In the genomic region with DNA sequence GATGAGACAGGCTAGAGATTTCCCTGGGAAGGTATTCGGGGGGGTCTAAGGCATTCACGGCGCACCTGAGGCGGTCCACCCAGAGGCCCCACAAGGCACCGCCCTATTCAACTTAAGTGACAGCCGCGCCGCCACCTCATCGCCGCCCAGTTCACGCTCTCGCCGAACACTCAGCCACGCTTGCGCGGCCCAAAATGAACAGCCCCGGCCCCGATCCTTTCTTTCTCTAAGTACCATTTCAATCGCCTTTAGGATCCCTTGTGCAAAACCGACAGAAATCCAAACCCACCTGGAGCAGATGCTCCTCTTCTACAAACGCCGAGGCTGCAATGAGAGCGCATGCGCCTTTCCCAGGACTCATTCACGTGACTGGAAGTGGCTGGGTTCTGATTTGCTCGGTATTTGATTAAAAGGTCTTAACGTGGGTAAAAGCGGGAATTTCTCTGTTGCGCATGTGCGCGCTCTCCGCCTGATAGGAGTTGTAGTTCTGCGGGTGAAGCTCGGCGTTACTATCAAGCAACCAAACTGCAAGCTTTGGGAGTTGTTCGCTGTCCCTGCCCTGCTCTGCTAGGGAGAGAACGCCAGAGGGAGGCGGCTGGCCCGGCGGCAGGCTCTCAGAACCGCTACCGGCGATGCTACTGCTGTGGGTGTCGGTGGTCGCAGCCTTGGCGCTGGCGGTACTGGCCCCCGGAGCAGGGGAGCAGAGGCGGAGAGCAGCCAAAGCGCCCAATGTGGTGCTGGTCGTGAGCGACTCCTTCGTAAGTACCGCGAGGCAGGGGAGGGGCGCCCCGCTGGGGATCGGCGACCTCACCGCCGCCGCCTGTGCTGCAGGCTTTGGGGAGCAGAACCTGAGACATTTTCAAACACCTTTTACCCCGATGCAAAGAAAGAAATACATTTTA, we compare ENCODE assay signal across 8 cellular contexts. TPM values are rescaled to one million over a fixed set of nuclear protein-coding genes. Genes with fewer than 3 reads are reported as not detected.
DNase-seq lines count a peak whose midpoint lies in the region; ATAC-seq and TF ChIP-seq lines count a peak whose summit lies in the region.

A gene with protein sequence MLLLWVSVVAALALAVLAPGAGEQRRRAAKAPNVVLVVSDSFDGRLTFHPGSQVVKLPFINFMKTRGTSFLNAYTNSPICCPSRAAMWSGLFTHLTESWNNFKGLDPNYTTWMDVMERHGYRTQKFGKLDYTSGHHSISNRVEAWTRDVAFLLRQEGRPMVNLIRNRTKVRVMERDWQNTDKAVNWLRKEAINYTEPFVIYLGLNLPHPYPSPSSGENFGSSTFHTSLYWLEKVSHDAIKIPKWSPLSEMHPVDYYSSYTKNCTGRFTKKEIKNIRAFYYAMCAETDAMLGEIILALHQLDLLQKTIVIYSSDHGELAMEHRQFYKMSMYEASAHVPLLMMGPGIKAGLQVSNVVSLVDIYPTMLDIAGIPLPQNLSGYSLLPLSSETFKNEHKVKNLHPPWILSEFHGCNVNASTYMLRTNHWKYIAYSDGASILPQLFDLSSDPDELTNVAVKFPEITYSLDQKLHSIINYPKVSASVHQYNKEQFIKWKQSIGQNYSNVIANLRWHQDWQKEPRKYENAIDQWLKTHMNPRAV (plus strand): TSS at position 455 of the 902 bp plus-strand sequence. CDS start 178 bp downstream, at position 633.
A gene (minus strand): TSS at position 331 of the 902 bp plus-strand sequence. CDS start 7,827 bp downstream, outside the sequence.

- in situ Hi-C loops in KBM-7 (cut with MboI; ENCODE audit: low pct_unique_long_range_greater_than_20kb, low sequenced_read_pairs) = no loop called here

- CTCF ChIA-PET in PC-9 (lab: Charles Lee) = no interaction called here

- ATAC-seq in GM21717 (IDR thresholded peaks at IDR 0.05; ENCODE audit: unreplicated experiment) = peak; percentile 88

- no peaks in the 10 kb centered on the region for H3K36me3 ChIP-seq in PC-9 (ENCODE audit: low read depth)
- H3K36me3 ChIP-seq in esophagus muscularis mucosa = peaks cover 0 to 10% (median 3%) of the 10 kb centered on the region in 4 donors
- peaks cover 10% of the 10 kb centered on the region in 2 donors for H3K36me3 ChIP-seq in muscle layer of duodenum (ENCODE audit: control insufficient read depth in 1 of 2, insufficient read depth in 2 of 2, low read length in 2 of 2)

- intact Hi-C loops in PC-9 (cut with micrococcal nuclease; ENCODE audit: unreplicated experiment) (loop anchor here (2.0 to 5.0 kb wide), 2 partner anchors 92 to 287 kb away; a partner anchor contains a TSS), esophagus muscularis mucosa (cut with DNase I) (no loop called here)

- H3K27me3 ChIP-seq in PC-9 (ENCODE audit: insufficient read depth, low read depth) (no peaks in the 10 kb centered on the region), esophagus muscularis mucosa (no peaks in the 10 kb centered on the region), muscle layer of duodenum (ENCODE audit: low read depth, low read length) (no peaks in the 10 kb centered on the region)

- peak; percentile 32 for TF ChIP-seq POLR2A in esophagus muscularis mucosa (IDR thresholded peaks at IDR 0.05; ENCODE audit: low read depth)

- peaks cover 16% of the 10 kb centered on the region for H3K4me1 ChIP-seq in PC-9 (replicated peaks; ENCODE audit: insufficient read depth)
- peaks cover 13 to 34% (median 27%) of the 10 kb centered on the region in 4 donors for H3K4me1 ChIP-seq in esophagus muscularis mucosa
- peaks cover 6 to 17% of the 10 kb centered on the region in 2 donors for H3K4me1 ChIP-seq in muscle layer of duodenum (ENCODE audit: control insufficient read depth in 1 of 2, insufficient read depth in 2 of 2, low read length in 2 of 2)

- H3K79me2 ChIP-seq in PC-9 (ENCODE audit: low read depth) = peaks cover 29% of the 10 kb centered on the region

- H2AFZ ChIP-seq in PC-9 = peak within 1 kb of the TSS; percentile 91

- WGBS in esophagus muscularis mucosa = 1% methylated on average over 49 of the region's 63 CpGs

- H4K20me1 ChIP-seq in PC-9 (ENCODE audit: insufficient read depth) = no peaks in the 10 kb centered on the region

- H3K4me3 ChIP-seq in PC-9 = peak within 1 kb of the TSS; percentile 71
- H3K4me3 ChIP-seq in esophagus muscularis mucosa = peak within 1 kb of the TSS; percentile 74 to 90 (median 80)
- H3K4me3 ChIP-seq in muscle layer of duodenum (ENCODE audit: low read depth in 1 of 2, low read length in 2 of 2) = peak within 1 kb of the TSS; percentile 96 to 97

- TSS peak; percentile 60 for BruUV-seq in PC-9 (replicated peaks; lab: Mats Ljungman, UMichigan)

- TF ChIP-seq CTCF in PC-9 (conservative IDR thresholded peaks at IDR 0.05) (no peak; the same call in 1 of the 2 replicates), esophagus muscularis mucosa (IDR thresholded peaks at IDR 0.05) (peak in 2 of 3 experiments; percentile 17 to 51)

- DNase-seq in DMS53 treated with DMSO at 0.1 percent for 48 hours (lab: John Stamatoyannopoulos, UW; ENCODE audit: unreplicated experiment) (peak; percentile 97), KBM-7 (peak; percentile 100), PC-9 (peak; percentile 92 to 96), esophagus muscularis mucosa (ENCODE audit: extremely low spot score) (peak; percentile 100)
- peak; percentile 91 to 93 for DNase-seq in activated T-cell treated with anti-CD3 and anti-CD28 coated beads, Interleukin-2, amount 50 U/mL, for 48 hours
- peak; percentile 85 to 88 for DNase-seq in stimulated activated CD8-positive, alpha-beta memory T cell treated with anti-CD3 and anti-CD28 coated beads, Interleukin-7, amount 100 ng/mL, for 4 hours (ENCODE audit: low read depth in 2 of 2)

- H3F3A ChIP-seq in PC-9 (ENCODE audit: insufficient read depth, low read depth) = peaks cover 29% of the 10 kb centered on the region; the same call in 1 of the 2 replicates

- TF ChIP-seq EP300 in esophagus muscularis mucosa (IDR thresholded peaks at IDR 0.05) = no peak

- H3K9me3 ChIP-seq in PC-9 (ENCODE audit: insufficient read depth, low read depth) (no peaks in the 10 kb centered on the region), esophagus muscularis mucosa (no peaks in the 10 kb centered on the region), muscle layer of duodenum (ENCODE audit: control insufficient read depth in 1 of 2, low read length in 2 of 2) (no peaks in the 10 kb centered on the region)

- peak within 1 kb of the TSS; percentile 84 for H3K27ac ChIP-seq in PC-9
- peak within 1 kb of the TSS; percentile 87 to 91 (median 88) for H3K27ac ChIP-seq in esophagus muscularis mucosa (replicated peaks in 1 of 4)
- H3K27ac ChIP-seq in muscle layer of duodenum (ENCODE audit: low read length) = peak within 1 kb of the TSS; percentile 92

- H3K9me2 ChIP-seq in PC-9 (ENCODE audit: insufficient read depth) = no peaks in the 10 kb centered on the region

- POLR2A ChIA-PET in PC-9 (lab: Charles Lee; ENCODE audit: unreplicated experiment) = interaction anchor here (0.7 kb wide), 2 partner anchors 77 to 86 kb away, joined by 3 to 4 read pairs; no protein-coding TSS in a partner anchor

- peak within 1 kb of the TSS; percentile 91 for H3K4me2 ChIP-seq in PC-9

RNA-seq across cellular contexts. Expression of the first gene that starts in this region (rescaled TPM):
- total RNA-seq in PC-9 (2021) (5.2 and 5.8 TPM in 2 replicates), esophagus muscularis mucosa (1 to 10 TPM; 5.0 to 7.3 (median 6.7) TPM)

RNA-seq across cellular contexts. Expression of the second gene that starts in this region (rescaled TPM):
- 43.7 and 50.7 TPM in 2 replicates for total RNA-seq in PC-9 (2021)
- total RNA-seq in esophagus muscularis mucosa = 10 to 100 TPM; 46.6 to 76.8 (median 55.2) TPM

Comparison
In these comparisons a context has a peak if more than half of its experiments do, and no peak if none do; other contexts are left out.
1. Peak in every context shown above with its lines: DNase-seq, ATAC-seq, H3K4me3 ChIP-seq and H3K27ac ChIP-seq.